In the genomic region with DNA sequence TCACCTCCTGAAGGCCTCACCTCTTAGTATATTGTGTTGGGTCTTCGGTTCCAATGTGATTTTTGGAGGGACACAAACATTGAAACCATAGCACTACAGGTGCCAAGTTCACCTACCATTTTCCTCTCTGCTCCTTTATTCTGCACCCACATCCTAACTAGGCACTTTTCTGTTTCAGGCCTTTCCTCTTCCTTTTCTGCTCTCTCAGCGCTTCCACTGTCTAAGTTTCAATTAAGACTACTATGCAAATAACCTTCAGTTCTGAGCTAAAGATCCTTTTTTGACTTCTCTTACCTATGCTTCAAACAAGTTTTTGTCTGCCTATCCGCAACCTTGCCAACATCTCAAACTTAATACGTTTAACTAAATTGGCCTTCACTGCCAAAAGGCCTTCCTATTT, we compare ENCODE assay signal across 29 cellular contexts.
"Had no signal": no experiment of that assay in that cellular context is flagged by ENCODE, and none has a peak within 500 bp of the region (broad histone marks: within the 10 kb centered on the region; RNA-seq: fewer than 3 reads in every experiment).

No MANE protein-coding gene starts in this region.

- H2AFZ ChIP-seq: PC-9 had no signal

- ATAC-seq: Panc1 had no signal

- H3K4me2 ChIP-seq: PC-9, SK-N-SH had no signal

- H3K36me3 ChIP-seq: SJSA1 had no signal

- H3K4me1 ChIP-seq: SJSA1 had no signal

- H3K9ac ChIP-seq: SK-N-SH had no signal

- DNase-seq: Karpas-422, NCI-H1048, NCI-H1092 treated with DMSO at 0.1 percent for 48 hours, NCI-H1105 treated with DMSO at 0.1 percent for 48 hours, NCI-H1417, NCI-H1436, NCI-H146, NCI-H1694, NCI-H187, NCI-H1930, NCI-H2029 treated with DMSO at 0.1 percent for 48 hours, NCI-H2081 treated with DMSO at 0.1 percent for 48 hours, NCI-H2107, NCI-H2171, NCI-H226, NCI-H446 treated with DMSO at 0.1 percent for 48 hours, NCI-H510A, NCI-H524, NCI-H526 treated with DMSO at 0.1 percent for 48 hours, NCI-H774, PC-9, Right ventricle myocardium superior, SHP77 treated with DMSO at 0.1 percent for 48 hours, SK-N-SH, SW 1271, T-helper 1 cell had no signal

- H3K27ac ChIP-seq: PC-9, SJSA1 had no signal

- FAIRE-seq: RCC 7860 had no signal

- H3K27me3 ChIP-seq: SJSA1 had no signal

- H3K9me3 ChIP-seq: SJSA1, SK-N-SH had no signal

- H3K4me3 ChIP-seq: PC-9, SJSA1 had no signal

- H3K9me2 ChIP-seq: SK-N-SH had no signal
